ENCODE assay signal across 16 cellular contexts in the genomic region with DNA sequence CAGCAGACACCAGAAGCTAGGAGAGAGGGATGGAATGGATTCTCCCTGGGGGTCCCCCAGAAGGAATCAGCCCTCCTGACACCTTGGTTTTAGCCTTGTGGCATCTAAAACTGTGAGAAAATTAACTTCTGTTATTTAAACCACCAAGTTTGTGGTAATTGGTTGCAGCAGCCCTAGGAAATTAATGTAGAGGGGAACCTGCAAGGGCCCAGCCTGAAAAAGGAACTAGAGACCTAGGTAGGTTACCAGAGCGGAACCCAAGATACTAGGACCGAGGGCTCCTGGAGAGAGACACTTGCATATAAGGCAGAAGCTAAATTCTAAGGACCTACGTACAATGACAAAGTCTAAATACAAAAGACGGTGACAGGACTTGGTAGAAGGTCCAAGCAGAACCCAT. TPM values are rescaled to one million over a fixed set of nuclear protein-coding genes. Genes with fewer than 3 reads are reported as not detected.
DNase-seq lines count a peak whose midpoint lies in the region; ATAC-seq, FAIRE-seq and TF ChIP-seq lines count a peak whose summit lies in the region.
"Had no signal": no experiment of that assay in that cellular context is flagged by ENCODE, and none has a peak within 500 bp of the region (broad histone marks: within the 10 kb centered on the region; RNA-seq: fewer than 3 reads in every experiment).

No MANE protein-coding gene starts in this region.

- no peaks in the 10 kb centered on the region for H3K9me3 ChIP-seq in K562 (replicated peaks; ENCODE audit: control insufficient read depth, insufficient read depth, low read depth, low read length)

- H3K9me3 Mint-ChIP-seq in activated CD4-positive, alpha-beta memory T cell treated with anti-CD3 and anti-CD28 coated beads for 36 hours, result no peaks in the 10 kb centered on the region
- no peaks in the 10 kb centered on the region for H3K9me3 Mint-ChIP-seq in activated naive CD4-positive, alpha-beta T cell treated with anti-CD3 and anti-CD28 coated beads, Interleukin-2, amount 10 ng/mL, durations not matched to agents 7 days and 5 days
- H3K9me3 Mint-ChIP-seq: CD8-positive, alpha-beta memory T cell; T-cell had no signal

- no peak overlapping the region for H3K4me3 Mint-ChIP-seq in activated CD4-positive, alpha-beta memory T cell treated with anti-CD3 and anti-CD28 coated beads for 36 hours
- no peak overlapping the region for H3K4me3 Mint-ChIP-seq in activated naive CD4-positive, alpha-beta T cell treated with anti-CD3 and anti-CD28 coated beads, Interleukin-2, amount 10 ng/mL, durations not matched to agents 7 days and 5 days
- H3K4me3 Mint-ChIP-seq: CD8-positive, alpha-beta memory T cell; T-cell had no signal

- H3K27ac ChIP-seq in K562 (ENCODE audit: extremely low read depth, low read depth, low read length), result no peak overlapping the region

- no peak for TF ChIP-seq RAD21 in K562 (CRISPR knock-in tag; conservative IDR thresholded peaks at IDR 0.05 in 1 of 2, IDR thresholded peaks at IDR 0.05 in 1 of 2)

- no peak overlapping the region for H2AFZ ChIP-seq in K562 (ENCODE audit: low read depth, low read length)

- no peaks in the 10 kb centered on the region for H3K36me3 ChIP-seq in K562 (ENCODE audit: control insufficient read depth, insufficient read depth, low read length)

- POLR2A ChIA-PET in K562 (lab: Yijun Ruan, JAX), result interaction anchor here (0.7 kb wide), 2 partner anchors 78 to 463 kb away, joined by 3 to 4 read pairs; no protein-coding TSS in a partner anchor
- POLR2A ChIA-PET in activated CD4-positive, alpha-beta memory T cell treated with anti-CD3 and anti-CD28 coated beads for 36 hours (lab: Charles Lee), result no interaction called here

- H3K27ac Mint-ChIP-seq in activated CD4-positive, alpha-beta memory T cell treated with anti-CD3 and anti-CD28 coated beads for 36 hours, result no peak overlapping the region
- no peak overlapping the region for H3K27ac Mint-ChIP-seq in activated naive CD4-positive, alpha-beta T cell treated with anti-CD3 and anti-CD28 coated beads, Interleukin-2, amount 10 ng/mL, durations not matched to agents 7 days and 5 days
- H3K27ac Mint-ChIP-seq: CD8-positive, alpha-beta memory T cell; T-cell had no signal

- no peaks in the 10 kb centered on the region for H3K4me1 ChIP-seq in K562 (replicated peaks in 1 of 2; ENCODE audit: control insufficient read depth in 2 of 2, insufficient read depth in 2 of 2, low read length in 2 of 2)

- H3K27me3 ChIP-seq in K562 (ENCODE audit: control insufficient read depth in 2 of 2, insufficient read depth in 2 of 2, low read length in 2 of 2), result peaks cover 3 to 4% of the 10 kb centered on the region in 2 experiments; a peak in 1 of 5 replicates

- H3K27me3 Mint-ChIP-seq in activated CD4-positive, alpha-beta memory T cell treated with anti-CD3 and anti-CD28 coated beads for 36 hours, result peaks cover 11% of the 10 kb centered on the region
- peaks cover 11% of the 10 kb centered on the region for H3K27me3 Mint-ChIP-seq in activated naive CD4-positive, alpha-beta T cell treated with anti-CD3 and anti-CD28 coated beads, Interleukin-2, amount 10 ng/mL, durations not matched to agents 7 days and 5 days

- no peak overlapping the region for H3K9ac ChIP-seq in K562 (ENCODE audit: insufficient read depth in 1 of 2, low read depth in 2 of 2, low read length in 2 of 2)

- TF ChIP-seq EP300 in K562 (IDR thresholded peaks at IDR 0.05; ENCODE audit: low read length), result no peak

- H3K4me1 Mint-ChIP-seq in activated CD4-positive, alpha-beta memory T cell treated with anti-CD3 and anti-CD28 coated beads for 36 hours (ENCODE audit: low read depth), result no peaks in the 10 kb centered on the region
- no peaks in the 10 kb centered on the region for H3K4me1 Mint-ChIP-seq in activated naive CD4-positive, alpha-beta T cell treated with anti-CD3 and anti-CD28 coated beads, Interleukin-2, amount 10 ng/mL, durations not matched to agents 7 days and 5 days
- H3K4me1 Mint-ChIP-seq: CD8-positive, alpha-beta memory T cell had no signal

- H3K9me1 ChIP-seq in K562 (ENCODE audit: control insufficient read depth, insufficient read depth, low read length), result no peaks in the 10 kb centered on the region

- intact Hi-C loops in K562 (cut with micrococcal nuclease) (no loop called here), Right ventricle myocardium inferior (cut with DNase I) (no loop called here)
- intact Hi-C loops in activated CD4-positive, alpha-beta memory T cell treated with anti-CD3 and anti-CD28 coated beads for 36 hours (cut with micrococcal nuclease), result no loop called here

- 17% methylated on average over 4 of the region's 4 CpGs for WGBS in K562 (ENCODE audit: insufficient coverage, low coverage, missing lambda C conversion rate)

- no peak for TF ChIP-seq POLR2A in K562 (conservative IDR thresholded peaks at IDR 0.05)

- no peaks in the 10 kb centered on the region for H3K79me2 ChIP-seq in K562 (ENCODE audit: control insufficient read depth, insufficient read depth, low read length)

- no peaks in the 10 kb centered on the region for H4K20me1 ChIP-seq in K562 (replicated peaks; ENCODE audit: control insufficient read depth, insufficient read depth, low read length)

- CTCF ChIA-PET in K562 (lab: Yijun Ruan, JAX; ENCODE audit: low intra/inter-chr PET ratio), result no interaction called here
- CTCF ChIA-PET in activated CD4-positive, alpha-beta memory T cell treated with anti-CD3 and anti-CD28 coated beads for 36 hours (lab: Charles Lee), result interaction anchor here (0.7 kb wide), 1 partner anchor 196 kb away, joined by 5 read pairs; no protein-coding TSS in a partner anchor
- CTCF ChIA-PET in activated naive CD4-positive, alpha-beta T cell treated with anti-CD3 and anti-CD28 coated beads, Interleukin-2, amount 10 ng/mL, durations not matched to agents 7 days and 5 days (lab: Charles Lee), result no interaction called here

- ATAC-seq in GM18867 (IDR thresholded peaks at IDR 0.05; ENCODE audit: unreplicated experiment) (peak; percentile 58), GM21619 (IDR thresholded peaks at IDR 0.05; ENCODE audit: unreplicated experiment) (peak; percentile 45), HG03175 (IDR thresholded peaks at IDR 0.05; ENCODE audit: unreplicated experiment) (peak; percentile 63), K562 (no peak), Right ventricle myocardium inferior (no peak)
- ATAC-seq: left ventricle myocardium superior, T-cell had no signal

- H3K36me3 Mint-ChIP-seq in activated CD4-positive, alpha-beta memory T cell treated with anti-CD3 and anti-CD28 coated beads for 36 hours, result no peaks in the 10 kb centered on the region
- H3K36me3 Mint-ChIP-seq in activated naive CD4-positive, alpha-beta T cell treated with anti-CD3 and anti-CD28 coated beads, Interleukin-2, amount 10 ng/mL, durations not matched to agents 7 days and 5 days, result no peaks in the 10 kb centered on the region
- H3K36me3 Mint-ChIP-seq: CD8-positive, alpha-beta memory T cell; T-cell had no signal

- TF ChIP-seq CTCF in K562 (IDR thresholded peaks at IDR 0.05 in 2 of 3, conservative IDR thresholded peaks at IDR 0.05 in 1 of 3; ENCODE audit: insufficient read depth in 2 of 3, low read depth in 1 of 3, low read length in 3 of 3), result no peak

- in situ Hi-C loops in K562 (cut with MboI), result no loop called here

- DNase-seq in K562 (ENCODE audit: extremely low read depth in 1 of 4, low spot score in 3 of 4) (no peak), Right ventricle myocardium inferior (ENCODE audit: missing footprints) (no peak), cerebellar nuclear complex (lab: John Stamatoyannopoulos, UW) (no peak)
- DNase-seq in activated CD4-positive, alpha-beta memory T cell treated with anti-CD3 and anti-CD28 coated beads for 36 hours, result no peak
- no peak for DNase-seq in activated naive CD4-positive, alpha-beta T cell treated with anti-CD3 and anti-CD28 coated beads, Interleukin-2, amount 10 ng/mL, durations not matched to agents 7 days and 5 days
- DNase-seq: CD8-positive, alpha-beta memory T cell; left ventricle myocardium superior; NCI-H1105 treated with DMSO at 0.1 percent for 48 hours; NCI-H774; nucleus accumbens; stimulated activated CD4-positive, alpha-beta T cell treated with anti-CD3 and anti-CD28 coated beads, Interleukin-2, amount 100 ng/mL, for 24 hours had no signal

- H3K4me3 ChIP-seq in K562, result no peak overlapping the region

- peak; percentile 35 for FAIRE-seq in K562 (lab: Jason Lieb, UNC)
- FAIRE-seq: frontal cortex had no signal

- H3K4me2 ChIP-seq in K562 (ENCODE audit: insufficient read depth, low read length), result no peak overlapping the region

- BruUV-seq in K562 (replicated peaks; lab: Mats Ljungman, UMichigan), result no TSS peak

TF ChIP-seq in K562, 482 proteins besides CTCF, POLR2A, EP300 and RAD21 (continues in another document):
- no peak for TF ChIP-seq KLF6 (CRISPR knock-in tag; IDR thresholded peaks at IDR 0.05; ENCODE audit: borderline replicate concordance)
- TF ChIP-seq ADNP (tag; IDR thresholded peaks at IDR 0.05), result no peak
- TF ChIP-seq PTBP1 (IDR thresholded peaks at IDR 0.05; ENCODE audit: low read depth, low read length), result no peak
- no peak for TF ChIP-seq NFXL1 (CRISPR knock-in tag; IDR thresholded peaks at IDR 0.05)
- TF ChIP-seq ZNF316 (IDR thresholded peaks at IDR 0.05), result no peak
- TF ChIP-seq TARDBP (IDR thresholded peaks at IDR 0.05), result no peak
- TF ChIP-seq SMARCE1 (IDR thresholded peaks at IDR 0.05), result no peak
- TF ChIP-seq ZNF263 (CRISPR knock-in tag; IDR thresholded peaks at IDR 0.05; ENCODE audit: borderline replicate concordance), result no peak
- no peak for TF ChIP-seq TSC22D4 (tag; IDR thresholded peaks at IDR 0.05)

RNA-seq across cellular contexts. Expression of a gene that starts 8.1 kb away (rescaled TPM):
- total RNA-seq in K562 (2011; cell fraction: chromatin; rRNA removed; ENCODE audit: low replicate concordance), result 7.0 and 7.7 TPM in 2 replicates
- 3.3 and 3.8 TPM in 2 replicates for total RNA-seq in K562 (2011; cell fraction: nucleolus; rRNA removed)
- 4.1 and 5.4 TPM in 2 replicates for total RNA-seq in K562 (2011; cell fraction: nucleoplasm; rRNA removed)
- 2.1 and 3.6 TPM in 2 replicates for total RNA-seq in K562 (2014; rRNA removed)
- 4.7 and 5.0 TPM in 2 replicates for total RNA-seq in K562 (2014; rRNA removed; fragmentation: Illumina TruSeq; extraction: Trizol)
- 3.6 and 4.0 TPM in 2 replicates for total RNA-seq in K562 (2015; rRNA removed; fragmentation: Illumina TruSeq; extraction: Trizol)
- 4.5 and 5.0 TPM in 2 replicates for total RNA-seq in K562 (2021)
- 6.0 and 11.8 TPM in 2 replicates for polyA plus RNA-seq in K562 (2011; rRNA removed)
- 3.4 and 9.1 TPM in 2 replicates for polyA plus RNA-seq in K562 (2011; cell fraction: cytosol; rRNA removed)
- polyA plus RNA-seq in K562 (2011; cell fraction: nucleus; rRNA removed), result 1.5 and 4.8 TPM in 2 replicates
- 2.2 and 2.5 TPM in 2 replicates for polyA plus RNA-seq in K562 (2012)
- 3.5 and 3.9 TPM in 2 replicates for polyA plus RNA-seq in K562 (2014; fragmentation: Illumina TruSeq; extraction: Trizol)
- 1 to 10 TPM in 1 of 2 experiments, under 1 TPM in 1; 0.99 to 1.2 TPM for polyA plus RNA-seq in K562 (2014; fragmentation: Nextera tagmentation; extraction: Ambion mirVana)
- 3.6 and 3.8 TPM in 2 replicates for polyA plus RNA-seq in K562 (2014; rRNA removed)
- polyA minus RNA-seq in K562 (2011; rRNA and poly(A)+ RNA removed), result 6.9 and 16.9 TPM in 2 replicates
- 2.9 and 7.9 TPM in 2 replicates for polyA minus RNA-seq in K562 (2011; cell fraction: cytosol; rRNA and poly(A)+ RNA removed)
- polyA minus RNA-seq in K562 (2011; cell fraction: nucleus; rRNA and poly(A)+ RNA removed), result 1.5 and 6.8 TPM in 2 replicates
- under 1 TPM; 0.10 to 0.17 TPM for total RNA-seq in activated CD4-positive, alpha-beta memory T cell treated with anti-CD3 and anti-CD28 coated beads for 36 hours
- total RNA-seq in Right ventricle myocardium inferior, result 37.1 TPM
- polyA plus RNA-seq: CD8-positive, alpha-beta memory T cell had no signal

Comparison
In these comparisons a context has a peak if more than half of its experiments do, and no peak if none do; other contexts are left out.
1. ATAC-seq: peak in GM18867 (single experiment), GM21619 (single experiment) and HG03175 (single experiment); none in K562 (single experiment) and Right ventricle myocardium inferior (single experiment).